ENCODE assay signal across 8 cellular contexts in genomic region chr6:146613947-146614346, GRCh38. TPM values are rescaled to one million over a fixed set of nuclear protein-coding genes. Genes with fewer than 3 reads are reported as not detected.
"Had no signal": no experiment of that assay in that cellular context is flagged by ENCODE, and none has a peak within 500 bp of the region (broad histone marks: within the 10 kb centered on the region; RNA-seq: fewer than 3 reads in every experiment).

No MANE protein-coding gene starts in this region.

- DNase-seq: GDM1, GF-D8 had no signal

- FAIRE-seq: GM12878, GM12891, GM12892, GM18507, GM19239 had no signal

- ATAC-seq: GM12878 had no signal

- H3K4me3 ChIP-seq: GM12878 had no signal

RNA-seq across cellular contexts. Expression of gene ADGB, which starts 15.2 kb away (rescaled TPM):
- total RNA-seq: G401, GM12878 had no signal
- polyA plus RNA-seq: GM12878 had no signal
